In genomic region chr20:15515706-15516105, GRCh38 we compare ENCODE assay signal across 16 cellular contexts.
"Had no signal": no experiment of that assay in that cellular context is flagged by ENCODE, and none has a peak within 500 bp of the region (broad histone marks: within the 10 kb centered on the region; RNA-seq: fewer than 3 reads in every experiment).

No MANE protein-coding gene starts in this region.

- H3K9me3 ChIP-seq: breast epithelium, gastrocnemius medialis, left ventricle myocardium inferior, sigmoid colon, upper lobe of right lung had no signal

- H3K27ac ChIP-seq: breast epithelium, gastrocnemius medialis, heart right ventricle, left ventricle myocardium inferior, upper lobe of right lung had no signal

- H3K27me3 ChIP-seq: breast epithelium, gastrocnemius medialis, heart right ventricle, sigmoid colon, upper lobe of right lung had no signal

- DNase-seq: activated CD4-positive, alpha-beta memory T cell treated with anti-CD3 and anti-CD28 coated beads, Interleukin-2, amount 10 ng/mL, durations not matched to agents 7 days and 5 days; activated gamma-delta T cell; activated T-cell treated with anti-CD3 and anti-CD28 coated beads, Interleukin-2, amount 50 U/mL, for 48 hours; gastrocnemius medialis; heart right ventricle; kidney; left ventricle myocardium inferior; mesenchymal stem cell; sigmoid colon; stimulated activated CD4-positive, alpha-beta T cell treated with anti-CD3 and anti-CD28 coated beads, Interleukin-12 subunit alpha, Interleukin-12 subunit beta, amount 100 ng/mL, for 4 hours; stimulated activated naive CD4-positive, alpha-beta T cell; T-helper 2 cell; upper lobe of right lung had no signal

- H3K36me3 ChIP-seq: breast epithelium, gastrocnemius medialis, heart right ventricle, left ventricle myocardium inferior, sigmoid colon, upper lobe of right lung had no signal

- H3K4me3 ChIP-seq: breast epithelium, gastrocnemius medialis, heart right ventricle, left ventricle myocardium inferior, sigmoid colon, upper lobe of right lung had no signal

- ATAC-seq: activated CD4-positive, CD25-positive, alpha-beta regulatory T cell treated with anti-CD3 and anti-CD28 coated beads, Interleukin-2, amount 50 U/mL, for 24 hours; gastrocnemius medialis; upper lobe of right lung had no signal

- FAIRE-seq: endothelial cell of umbilical vein, kidney had no signal

- H3K4me1 ChIP-seq: breast epithelium, gastrocnemius medialis, heart right ventricle, left ventricle myocardium inferior, upper lobe of right lung had no signal
